Comparison of ENCODE assay signal across 1 cellular context in genomic region chr19:19865750-19866598, GRCh38.
TF ChIP-seq lines count a peak whose summit lies in the region.

Gene ZNF253 (plus strand): TSS chr19:19865882. CDS start chr19:19865997, 115 bp downstream.

TF ChIP-seq in IMR-90, 13 proteins besides CTCF, POLR2A, EP300 and RAD21 (continued from another document):
- TF ChIP-seq USF2 (IDR thresholded peaks at IDR 0.05; ENCODE audit: low read depth, low read length) (peak; percentile 72), CHD1 (IDR thresholded peaks at IDR 0.05; ENCODE audit: low read depth, low read length) (peak; percentile 43; the same call in 1 of the 2 replicates), MXI1 (IDR thresholded peaks at IDR 0.05; ENCODE audit: borderline replicate concordance, low read depth, low read length) (peak; percentile 38; the same call in 1 of the 2 replicates), MAZ (IDR thresholded peaks at IDR 0.05; ENCODE audit: borderline replicate concordance, low read depth, low read length) (peak; percentile 53; the same call in 1 of the 2 replicates), BHLHE40 (IDR thresholded peaks at IDR 0.05; ENCODE audit: low read depth, low read length) (no peak), NFE2L2 (IDR thresholded peaks at IDR 0.05; ENCODE audit: low read depth, low read length) (no peak)
